34 cellular contexts compared by ENCODE assay signal in the genomic region with DNA sequence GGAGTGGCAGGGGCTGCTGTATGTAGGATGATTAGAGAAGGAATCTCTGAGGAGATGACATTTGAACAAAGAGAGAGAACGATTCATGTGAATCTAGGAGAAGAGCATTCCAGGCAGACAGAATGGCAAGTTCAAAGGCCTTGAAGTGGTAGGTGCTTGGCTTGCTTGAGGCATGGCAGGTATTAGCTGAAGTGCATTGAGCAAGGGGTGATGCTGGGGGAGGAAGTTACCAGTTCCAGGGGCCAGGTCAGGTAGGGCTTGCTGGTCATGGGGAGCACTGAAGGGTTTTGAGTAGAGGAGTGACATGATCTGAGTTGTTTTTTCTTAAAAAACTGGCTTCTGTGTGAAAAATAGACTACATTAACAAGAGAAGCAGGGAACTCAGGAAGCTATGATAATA.
"Had no signal": no experiment of that assay in that cellular context is flagged by ENCODE, and none has a peak within 500 bp of the region (broad histone marks: within the 10 kb centered on the region; RNA-seq: fewer than 3 reads in every experiment).

No MANE protein-coding gene starts in this region.

- H3K4me1 ChIP-seq: SJSA1 had no signal

- H3K4me3 ChIP-seq: MG63, SJSA1 had no signal

- H3K9me2 ChIP-seq: SK-N-SH had no signal

- ATAC-seq: activated CD8-positive, alpha-beta memory T cell treated with anti-CD3 and anti-CD28 coated beads, Interleukin-2, amount 10 ng/mL, durations not matched to agents 7 days and 5 days; activated naive CD8-positive, alpha-beta T cell treated with anti-CD3 and anti-CD28 coated beads, Interleukin-2, amount 50 U/mL, for 24 hours; Panc1 had no signal

- H3K27ac ChIP-seq: SJSA1, WERI-Rb-1 had no signal

- H3K9ac ChIP-seq: SK-N-SH had no signal

- H3K36me3 ChIP-seq: MG63, WERI-Rb-1 had no signal

- H3K36me3 Mint-ChIP-seq: activated CD8-positive, alpha-beta memory T cell treated with anti-CD3 and anti-CD28 coated beads, Interleukin-2, amount 10 ng/mL, durations not matched to agents 7 days and 5 days; activated naive CD8-positive, alpha-beta T cell had no signal

- H3K9me3 Mint-ChIP-seq: activated CD4-positive, alpha-beta memory T cell treated with anti-CD3 and anti-CD28 coated beads, Interleukin-2, amount 10 ng/mL, durations not matched to agents 7 days and 5 days; activated naive CD4-positive, alpha-beta T cell treated with anti-CD3 and anti-CD28 coated beads, Interleukin-2, amount 10 ng/mL, durations not matched to agents 7 days and 5 days; activated naive CD8-positive, alpha-beta T cell treated with anti-CD3 and anti-CD28 coated beads, Interleukin-2, amount 50 U/mL, for 24 hours had no signal

- H3K4me3 Mint-ChIP-seq: activated CD4-positive, alpha-beta memory T cell treated with anti-CD3 and anti-CD28 coated beads, Interleukin-2, amount 10 ng/mL, durations not matched to agents 7 days and 5 days; activated CD8-positive, alpha-beta memory T cell treated with anti-CD3 and anti-CD28 coated beads, Interleukin-2, amount 10 ng/mL, durations not matched to agents 7 days and 5 days; activated naive CD4-positive, alpha-beta T cell treated with anti-CD3 and anti-CD28 coated beads, Interleukin-2, amount 10 ng/mL, durations not matched to agents 7 days and 5 days; activated naive CD8-positive, alpha-beta T cell; activated naive CD8-positive, alpha-beta T cell treated with anti-CD3 and anti-CD28 coated beads, Interleukin-2, amount 50 U/mL, for 24 hours; brain had no signal

- DNase-seq: activated CD4-positive, alpha-beta memory T cell treated with anti-CD3 and anti-CD28 coated beads, Interleukin-2, amount 10 ng/mL, durations not matched to agents 7 days and 5 days; activated CD4-positive, alpha-beta T cell treated with anti-CD3 and anti-CD28 coated beads for 1 hour; activated CD4-positive, alpha-beta T cell treated with anti-CD3 and anti-CD28 coated beads for 48 hours; activated CD4-positive, CD25-positive, alpha-beta regulatory T cell; activated CD8-positive, alpha-beta memory T cell treated with anti-CD3 and anti-CD28 coated beads for 24 hours; activated CD8-positive, alpha-beta memory T cell treated with anti-CD3 and anti-CD28 coated beads, Interleukin-2, amount 10 ng/mL, durations not matched to agents 7 days and 5 days; activated CD8-positive, alpha-beta memory T cell treated with anti-CD3 and anti-CD28 coated beads, Interleukin-2, amount 50 U/mL, for 48 hours; activated effector memory CD4-positive, alpha-beta T cell treated with Interleukin-2 at 50 U/mL for 16 hours; activated naive CD4-positive, alpha-beta T cell treated with anti-CD3 and anti-CD28 coated beads, Interleukin-2, amount 10 ng/mL, durations not matched to agents 7 days and 5 days; activated naive CD8-positive, alpha-beta T cell treated with anti-CD3 and anti-CD28 coated beads, Interleukin-2, amount 50 U/mL, for 24 hours; activated T-cell treated with anti-CD3 and anti-CD28 coated beads, Interleukin-2, amount 50 U/mL, for 48 hours; anterior cingulate cortex; caudate nucleus; Karpas-422; KBM-7; MG63; MV-4-11; NCI-H1092; NCI-H1436 treated with DMSO at 0.1 percent for 48 hours; NCI-H1694 treated with DMSO at 0.1 percent for 48 hours; NCI-H2029; NCI-H2171 treated with DMSO at 0.1 percent for 48 hours; NCI-H226; NCI-H524 treated with DMSO at 0.1 percent for 48 hours; SHP77; SK-N-SH; T-helper 1 cell; T-helper 2 cell; T-helper 9 cell; WERI-Rb-1 had no signal

- H3K27ac Mint-ChIP-seq: activated CD4-positive, alpha-beta memory T cell treated with anti-CD3 and anti-CD28 coated beads, Interleukin-2, amount 10 ng/mL, durations not matched to agents 7 days and 5 days; activated CD8-positive, alpha-beta memory T cell treated with anti-CD3 and anti-CD28 coated beads, Interleukin-2, amount 10 ng/mL, durations not matched to agents 7 days and 5 days; activated naive CD4-positive, alpha-beta T cell treated with anti-CD3 and anti-CD28 coated beads, Interleukin-2, amount 10 ng/mL, durations not matched to agents 7 days and 5 days; activated naive CD8-positive, alpha-beta T cell; activated naive CD8-positive, alpha-beta T cell treated with anti-CD3 and anti-CD28 coated beads, Interleukin-2, amount 50 U/mL, for 24 hours had no signal

- H3K4me1 Mint-ChIP-seq: activated CD8-positive, alpha-beta memory T cell treated with anti-CD3 and anti-CD28 coated beads, Interleukin-2, amount 10 ng/mL, durations not matched to agents 7 days and 5 days; activated naive CD4-positive, alpha-beta T cell treated with anti-CD3 and anti-CD28 coated beads, Interleukin-2, amount 10 ng/mL, durations not matched to agents 7 days and 5 days; activated naive CD8-positive, alpha-beta T cell treated with anti-CD3 and anti-CD28 coated beads, Interleukin-2, amount 50 U/mL, for 24 hours had no signal

- H3K27me3 ChIP-seq: MG63, SJSA1 had no signal

- H3K9me3 ChIP-seq: MG63, SJSA1, SK-N-SH had no signal

- H3K4me2 ChIP-seq: SK-N-SH had no signal
